Comparison of ENCODE assay signal across 11 cellular contexts in genomic region chr14:94009767-94010166, GRCh38. TPM values are rescaled to one million over a fixed set of nuclear protein-coding genes. Genes with fewer than 3 reads are reported as not detected.
DNase-seq lines count a peak whose midpoint lies in the region; ATAC-seq and TF ChIP-seq lines count a peak whose summit lies in the region.
"Had no signal": no experiment of that assay in that cellular context is flagged by ENCODE, and none has a peak within 500 bp of the region (broad histone marks: within the 10 kb centered on the region; RNA-seq: fewer than 3 reads in every experiment).

No MANE protein-coding gene starts in this region.

- no peak overlapping the region for H3K4me3 Mint-ChIP-seq in CD8-positive, alpha-beta T cell

- H3K27me3 ChIP-seq in foreskin keratinocyte: peaks cover 5% of the 10 kb centered on the region
- H3K27me3 ChIP-seq in CD8-positive, alpha-beta T cell (ENCODE audit: insufficient read depth, low read length): no peaks in the 10 kb centered on the region
- H3K27me3 ChIP-seq: testis had no signal

- H3K9me3 Mint-ChIP-seq in CD8-positive, alpha-beta T cell: no peaks in the 10 kb centered on the region

- peaks cover 36% of the 10 kb centered on the region for H3K4me1 Mint-ChIP-seq in CD8-positive, alpha-beta T cell (ENCODE audit: low read depth)

- ATAC-seq in GM21526 (IDR thresholded peaks at IDR 0.05; ENCODE audit: low FRiP score, unreplicated experiment) (peak; percentile 46), foreskin keratinocyte (peak; percentile 91), GM19023 (IDR thresholded peaks at IDR 0.05; ENCODE audit: unreplicated experiment) (no peak), GM18517 (IDR thresholded peaks at IDR 0.05; ENCODE audit: unreplicated experiment) (no peak)
- ATAC-seq in CD8-positive, alpha-beta T cell: no peak

- TF ChIP-seq CTCF in foreskin keratinocyte (conservative IDR thresholded peaks at IDR 0.05): no peak
- TF ChIP-seq CTCF in CD8-positive, alpha-beta T cell (IDR thresholded peaks at IDR 0.05): no peak

- no peaks in the 10 kb centered on the region for H3K9me3 ChIP-seq in CD8-positive, alpha-beta T cell (ENCODE audit: low read length)
- H3K9me3 ChIP-seq: testis had no signal

- POLR2A ChIA-PET in CD8-positive, alpha-beta T cell (lab: Charles Lee): interaction anchor here (0.6 kb wide), 1 partner anchor 464 kb away, joined by 3 read pairs; no protein-coding TSS in a partner anchor

- no peaks in the 10 kb centered on the region for H3K36me3 Mint-ChIP-seq in CD8-positive, alpha-beta T cell

- CTCF ChIA-PET in CD8-positive, alpha-beta T cell (lab: Charles Lee): interaction anchor here (1.8 to 3.7 kb wide), 3 partner anchors 10 to 70 kb away, joined by 6 to 15 read pairs (median 9); no protein-coding TSS in a partner anchor

- peak; percentile 16 for DNase-seq in EH (ENCODE audit: low read depth)
- DNase-seq in NCI-H2107 treated with DMSO at 0.1 percent for 48 hours (lab: John Stamatoyannopoulos, UW; ENCODE audit: unreplicated experiment): peak; percentile 32
- peak; percentile 58 to 76 for DNase-seq in foreskin keratinocyte
- DNase-seq in CD8-positive, alpha-beta T cell: no peak
- DNase-seq in germinal center (ENCODE audit: low spot score): no peak
- DNase-seq: foreskin melanocyte, nucleus accumbens, testis had no signal

- intact Hi-C loops in CD8-positive, alpha-beta T cell (cut with DNase I, micrococcal nuclease): no loop called here

- no peaks in the 10 kb centered on the region for H3K36me3 ChIP-seq in CD8-positive, alpha-beta T cell (ENCODE audit: insufficient read depth, low read length)

- H3K4me3 ChIP-seq in CD8-positive, alpha-beta T cell (ENCODE audit: low read depth, low read length): no peak overlapping the region
- H3K4me3 ChIP-seq: testis had no signal

- no peak overlapping the region for H3K27ac Mint-ChIP-seq in CD8-positive, alpha-beta T cell

- H3K27me3 Mint-ChIP-seq in CD8-positive, alpha-beta T cell (ENCODE audit: low read depth): peaks cover 13% of the 10 kb centered on the region

- no peak overlapping the region for H3K27ac ChIP-seq in foreskin keratinocyte
- H3K27ac ChIP-seq in CD8-positive, alpha-beta T cell (ENCODE audit: low read depth, low read length): no peak overlapping the region
- H3K27ac ChIP-seq: testis had no signal

- peaks cover 4% of the 10 kb centered on the region for H3K4me1 ChIP-seq in foreskin keratinocyte
- peaks cover 19% of the 10 kb centered on the region for H3K4me1 ChIP-seq in CD8-positive, alpha-beta T cell (ENCODE audit: insufficient read depth, low read length)
- H3K4me1 ChIP-seq: testis had no signal

RNA-seq across cellular contexts. Expression of gene CCDC197, which starts 12.7 kb away (rescaled TPM):
- total RNA-seq in foreskin keratinocyte: not detected in 2 replicates
- polyA plus RNA-seq in foreskin keratinocyte: not detected in 2 replicates
- not detected for total RNA-seq in CD8-positive, alpha-beta T cell

RNA-seq across cellular contexts. Expression of gene OTUB2, which starts 16.4 kb away (rescaled TPM):
- 3.0 and 3.6 TPM in 2 replicates for total RNA-seq in foreskin keratinocyte
- 1.8 and 1.9 TPM in 2 replicates for polyA plus RNA-seq in foreskin keratinocyte
- not detected for total RNA-seq in CD8-positive, alpha-beta T cell

RNA-seq across cellular contexts. Expression of gene ASB2, which starts 33.4 kb away (rescaled TPM):
- not detected in 2 replicates for total RNA-seq in foreskin keratinocyte
- polyA plus RNA-seq in foreskin keratinocyte: 0.03 TPM in 1 of 2 replicates, not detected in the other
- total RNA-seq in CD8-positive, alpha-beta T cell: 1 to 10 TPM; 1.7 to 2.8 TPM

Comparison
In these comparisons a context has a peak if more than half of its experiments do, and no peak if none do; other contexts are left out.
1. DNase-seq: peak in EH (single experiment), NCI-H2107 treated with DMSO at 0.1 percent for 48 hours (single experiment) and foreskin keratinocyte (2 of 2); none in CD8-positive, alpha-beta T cell (0 of 7) and germinal center (single experiment).
2. ATAC-seq: peak in GM21526 (single experiment) and foreskin keratinocyte (single experiment); none in GM19023 (single experiment), CD8-positive, alpha-beta T cell (single experiment) and GM18517 (single experiment).